8 cellular contexts compared by ENCODE assay signal in the genomic region with DNA sequence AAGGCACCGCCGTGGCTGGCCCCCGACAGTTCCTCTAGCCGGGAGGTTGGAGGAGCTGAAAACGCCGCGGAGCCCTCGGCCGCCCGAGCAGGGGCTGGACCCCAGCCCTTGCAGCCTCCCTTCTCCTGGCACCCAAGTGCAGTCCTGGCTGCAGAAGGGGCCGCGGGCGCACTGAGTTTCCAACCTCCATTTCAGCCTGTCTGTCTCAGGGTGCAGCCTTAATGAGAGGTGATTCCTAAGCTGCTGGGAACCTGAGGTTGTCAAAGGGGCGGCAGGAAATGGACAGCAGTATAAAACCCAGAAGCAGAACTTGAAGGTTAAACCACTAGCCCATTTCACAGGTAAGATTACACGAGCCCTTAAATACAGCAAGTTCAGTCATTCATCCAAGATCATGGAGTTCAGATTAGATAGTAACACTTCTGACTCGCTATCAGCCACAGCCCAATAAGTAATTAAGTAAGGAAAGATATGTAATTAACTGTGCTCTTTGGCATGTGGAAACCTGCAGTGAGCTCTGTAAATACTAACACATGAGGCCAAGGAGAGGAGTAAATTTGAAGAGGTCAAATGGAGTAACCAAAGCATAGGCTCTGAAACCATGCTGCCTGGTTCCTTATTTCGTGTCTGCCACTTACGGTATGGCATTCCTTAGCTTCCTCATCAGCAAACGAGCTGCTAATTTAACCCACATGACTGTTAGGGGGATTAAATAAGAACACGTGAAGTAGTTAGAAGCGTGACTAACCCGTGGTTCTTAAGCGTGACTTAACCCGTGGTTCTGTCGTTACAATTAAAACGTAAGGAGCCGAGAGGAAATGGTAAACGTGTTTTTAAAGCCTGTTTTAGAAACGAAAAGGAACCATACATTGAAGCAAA. TPM values are rescaled to one million over a fixed set of nuclear protein-coding genes. Genes with fewer than 3 reads are reported as not detected.
DNase-seq lines count a peak whose midpoint lies in the region; ATAC-seq and TF ChIP-seq lines count a peak whose summit lies in the region.

No MANE protein-coding gene starts in this region.

- DNase-seq in AG08396 (ENCODE audit: low spot score): peak; percentile 27
- peak; percentile 24 for DNase-seq in HS-5 (ENCODE audit: low read depth)
- peak; percentile 8 for DNase-seq in SK-N-SH
- DNase-seq in breast epithelium (ENCODE audit: low spot score in 2 of 2): no peak
- peak; percentile 52 for DNase-seq in iris pigment epithelial cell (ENCODE audit: low read depth)
- DNase-seq in stimulated activated CD4-positive, alpha-beta T cell treated with anti-CD3 and anti-CD28 coated beads, Interleukin-2, amount 100 ng/mL, for 48 hours: peak; percentile 1 to 22

- intact Hi-C loops in breast epithelium (cut with DNase I; ENCODE audit: low total_unique reads): loop anchor here (5.0 kb wide), 1 partner anchor 142 kb away; no protein-coding TSS in a partner anchor

- peaks cover 24% of the 10 kb centered on the region for H3F3A ChIP-seq in SK-N-SH (replicated peaks; ENCODE audit: insufficient read depth)

- no peaks in the 10 kb centered on the region for H3K27me3 ChIP-seq in SK-N-SH (ENCODE audit: insufficient read depth)
- H3K27me3 ChIP-seq in breast epithelium: no peaks in the 10 kb centered on the region

- 6% methylated on average over 25 of the region's 29 CpGs for WGBS in SK-N-SH (ENCODE audit: low lambda C conversion rate)

- H3K4me3 ChIP-seq in SK-N-SH (ENCODE audit: low read depth in 2 of 2, low read length in 1 of 2): peak overlapping the region; percentile 84 to 88
- peak overlapping the region; percentile 83 to 84 (median 84) for H3K4me3 ChIP-seq in breast epithelium

- H4K20me1 ChIP-seq in SK-N-SH (ENCODE audit: insufficient read depth): no peaks in the 10 kb centered on the region

- CTCF ChIA-PET in SK-N-SH (lab: Yijun Ruan, JAX): interaction anchor here (0.7 to 1.6 kb wide), 6 partner anchors 8 to 348 kb away, joined by 3 to 4 read pairs (median 3); a partner anchor contains a TSS

- peak overlapping the region; percentile 89 for H3K4me2 ChIP-seq in SK-N-SH

- TF ChIP-seq EP300 in SK-N-SH (IDR thresholded peaks at IDR 0.05; ENCODE audit: borderline replicate concordance in 1 of 2, low read depth in 1 of 2, low read length in 1 of 2): no peak

- peak overlapping the region; percentile 70 for H3K9ac ChIP-seq in SK-N-SH

- peaks cover 53% of the 10 kb centered on the region for H3K79me2 ChIP-seq in SK-N-SH (ENCODE audit: insufficient read depth)

- TF ChIP-seq CTCF in SK-N-SH (IDR thresholded peaks at IDR 0.05) (no peak), breast epithelium (IDR thresholded peaks at IDR 0.05) (no peak)

- peak overlapping the region; percentile 88 to 95 for H3K27ac ChIP-seq in SK-N-SH (ENCODE audit: low read depth in 2 of 2, low read length in 1 of 2)
- H3K27ac ChIP-seq in breast epithelium: peak overlapping the region; percentile 97 to 98

- H2AFZ ChIP-seq in SK-N-SH (ENCODE audit: low read depth): peak overlapping the region; percentile 85

- no peaks in the 10 kb centered on the region for H3K9me2 ChIP-seq in SK-N-SH

- ATAC-seq in GM18502 (IDR thresholded peaks at IDR 0.05; ENCODE audit: poor library complexity, unreplicated experiment) (peak; percentile 4), HG02884 (IDR thresholded peaks at IDR 0.05; ENCODE audit: unreplicated experiment) (no peak)

- H3K9me3 ChIP-seq in SK-N-SH: no peaks in the 10 kb centered on the region
- H3K9me3 ChIP-seq in breast epithelium: no peaks in the 10 kb centered on the region

- no peak for TF ChIP-seq POLR2A in breast epithelium (IDR thresholded peaks at IDR 0.05)

- H3K36me3 ChIP-seq in SK-N-SH (replicated peaks in 1 of 2; ENCODE audit: control insufficient read depth in 1 of 2, insufficient read depth in 2 of 2, low read length in 1 of 2): no peaks in the 10 kb centered on the region
- no peaks in the 10 kb centered on the region for H3K36me3 ChIP-seq in breast epithelium

- POLR2A ChIA-PET in SK-N-SH (lab: Yijun Ruan, JAX): interaction anchor here (0.6 to 2.1 kb wide), 10 partner anchors 16 to 246 kb away, joined by 3 to 14 read pairs (median 3); a partner anchor contains a TSS

- no peak for TF ChIP-seq RAD21 in SK-N-SH (IDR thresholded peaks at IDR 0.05; ENCODE audit: low read length)

- H3K4me1 ChIP-seq in SK-N-SH (ENCODE audit: control insufficient read depth in 1 of 2, insufficient read depth in 2 of 2, low read depth in 1 of 2, low read length in 1 of 2) (peaks cover 0 to 3% of the 10 kb centered on the region in 2 experiments; a peak in 2 of 4 replicates), breast epithelium (peaks cover 0 to 7% of the 10 kb centered on the region in 2 donors)

TF ChIP-seq in SK-N-SH, 30 proteins besides CTCF, POLR2A, EP300 and RAD21:
- TF ChIP-seq, protein P1, sequence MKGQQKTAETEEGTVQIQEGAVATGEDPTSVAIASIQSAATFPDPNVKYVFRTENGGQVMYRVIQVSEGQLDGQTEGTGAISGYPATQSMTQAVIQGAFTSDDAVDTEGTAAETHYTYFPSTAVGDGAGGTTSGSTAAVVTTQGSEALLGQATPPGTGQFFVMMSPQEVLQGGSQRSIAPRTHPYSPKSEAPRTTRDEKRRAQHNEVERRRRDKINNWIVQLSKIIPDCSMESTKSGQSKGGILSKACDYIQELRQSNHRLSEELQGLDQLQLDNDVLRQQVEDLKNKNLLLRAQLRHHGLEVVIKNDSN (IDR thresholded peaks at IDR 0.05; ENCODE audit: borderline replicate concordance, low read depth): no peak
- TF ChIP-seq, protein P2, sequence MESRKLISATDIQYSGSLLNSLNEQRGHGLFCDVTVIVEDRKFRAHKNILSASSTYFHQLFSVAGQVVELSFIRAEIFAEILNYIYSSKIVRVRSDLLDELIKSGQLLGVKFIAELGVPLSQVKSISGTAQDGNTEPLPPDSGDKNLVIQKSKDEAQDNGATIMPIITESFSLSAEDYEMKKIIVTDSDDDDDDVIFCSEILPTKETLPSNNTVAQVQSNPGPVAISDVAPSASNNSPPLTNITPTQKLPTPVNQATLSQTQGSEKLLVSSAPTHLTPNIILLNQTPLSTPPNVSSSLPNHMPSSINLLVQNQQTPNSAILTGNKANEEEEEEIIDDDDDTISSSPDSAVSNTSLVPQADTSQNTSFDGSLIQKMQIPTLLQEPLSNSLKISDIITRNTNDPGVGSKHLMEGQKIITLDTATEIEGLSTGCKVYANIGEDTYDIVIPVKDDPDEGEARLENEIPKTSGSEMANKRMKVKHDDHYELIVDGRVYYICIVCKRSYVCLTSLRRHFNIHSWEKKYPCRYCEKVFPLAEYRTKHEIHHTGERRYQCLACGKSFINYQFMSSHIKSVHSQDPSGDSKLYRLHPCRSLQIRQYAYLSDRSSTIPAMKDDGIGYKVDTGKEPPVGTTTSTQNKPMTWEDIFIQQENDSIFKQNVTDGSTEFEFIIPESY (IDR thresholded peaks at IDR 0.05; ENCODE audit: borderline replicate concordance, low read depth): no peak
- TF ChIP-seq, protein P3, sequence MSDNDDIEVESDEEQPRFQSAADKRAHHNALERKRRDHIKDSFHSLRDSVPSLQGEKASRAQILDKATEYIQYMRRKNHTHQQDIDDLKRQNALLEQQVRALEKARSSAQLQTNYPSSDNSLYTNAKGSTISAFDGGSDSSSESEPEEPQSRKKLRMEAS (IDR thresholded peaks at IDR 0.05; ENCODE audit: low read depth): 0 out of 2 replicates have a peak, but pooled peaks have one; percentile 20
- TF ChIP-seq RCOR1 (IDR thresholded peaks at IDR 0.05; ENCODE audit: low read length) (no peak), POLR2AphosphoS5 (IDR thresholded peaks at IDR 0.05; ENCODE audit: low read depth, low read length) (no peak), TCF12 (IDR thresholded peaks at IDR 0.05) (peak; percentile 21; the same call in 1 of the 2 replicates), MXI1 (IDR thresholded peaks at IDR 0.05; ENCODE audit: low read depth, low read length) (peak; percentile 65; the same call in 1 of the 2 replicates), JUND (IDR thresholded peaks at IDR 0.05) (no peak)
- TF ChIP-seq, protein P4, sequence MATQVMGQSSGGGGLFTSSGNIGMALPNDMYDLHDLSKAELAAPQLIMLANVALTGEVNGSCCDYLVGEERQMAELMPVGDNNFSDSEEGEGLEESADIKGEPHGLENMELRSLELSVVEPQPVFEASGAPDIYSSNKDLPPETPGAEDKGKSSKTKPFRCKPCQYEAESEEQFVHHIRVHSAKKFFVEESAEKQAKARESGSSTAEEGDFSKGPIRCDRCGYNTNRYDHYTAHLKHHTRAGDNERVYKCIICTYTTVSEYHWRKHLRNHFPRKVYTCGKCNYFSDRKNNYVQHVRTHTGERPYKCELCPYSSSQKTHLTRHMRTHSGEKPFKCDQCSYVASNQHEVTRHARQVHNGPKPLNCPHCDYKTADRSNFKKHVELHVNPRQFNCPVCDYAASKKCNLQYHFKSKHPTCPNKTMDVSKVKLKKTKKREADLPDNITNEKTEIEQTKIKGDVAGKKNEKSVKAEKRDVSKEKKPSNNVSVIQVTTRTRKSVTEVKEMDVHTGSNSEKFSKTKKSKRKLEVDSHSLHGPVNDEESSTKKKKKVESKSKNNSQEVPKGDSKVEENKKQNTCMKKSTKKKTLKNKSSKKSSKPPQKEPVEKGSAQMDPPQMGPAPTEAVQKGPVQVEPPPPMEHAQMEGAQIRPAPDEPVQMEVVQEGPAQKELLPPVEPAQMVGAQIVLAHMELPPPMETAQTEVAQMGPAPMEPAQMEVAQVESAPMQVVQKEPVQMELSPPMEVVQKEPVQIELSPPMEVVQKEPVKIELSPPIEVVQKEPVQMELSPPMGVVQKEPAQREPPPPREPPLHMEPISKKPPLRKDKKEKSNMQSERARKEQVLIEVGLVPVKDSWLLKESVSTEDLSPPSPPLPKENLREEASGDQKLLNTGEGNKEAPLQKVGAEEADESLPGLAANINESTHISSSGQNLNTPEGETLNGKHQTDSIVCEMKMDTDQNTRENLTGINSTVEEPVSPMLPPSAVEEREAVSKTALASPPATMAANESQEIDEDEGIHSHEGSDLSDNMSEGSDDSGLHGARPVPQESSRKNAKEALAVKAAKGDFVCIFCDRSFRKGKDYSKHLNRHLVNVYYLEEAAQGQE (IDR thresholded peaks at IDR 0.05; ENCODE audit: low read depth, low read length): 0 out of 2 replicates have a peak, but pooled peaks have one; percentile 0

RNA-seq across cellular contexts. Expression of a gene that starts 0.7 kb away (rescaled TPM):
- polyA plus RNA-seq in SK-N-SH (2012; rRNA removed): 1.9 and 2.4 TPM in 2 replicates
- 2.7 and 3.0 TPM in 2 replicates for polyA plus RNA-seq in SK-N-SH (2012; cell fraction: cytosol; rRNA removed)
- 2.2 and 4.2 TPM in 2 replicates for polyA plus RNA-seq in SK-N-SH (2012; cell fraction: nucleus; rRNA removed)
- 10 to 100 TPM in 2 of 3 donors, 1 to 10 TPM in 1; 9.9 to 17.0 (median 12.8) TPM for total RNA-seq in breast epithelium

RNA-seq across cellular contexts. Expression of a gene that starts 0.9 kb away (rescaled TPM):
- polyA plus RNA-seq in SK-N-SH (2012; rRNA removed): 2.6 and 3.3 TPM in 2 replicates
- polyA plus RNA-seq in SK-N-SH (2012; cell fraction: cytosol; rRNA removed): 3.4 and 3.5 TPM in 2 replicates
- polyA plus RNA-seq in SK-N-SH (2012; cell fraction: nucleus; rRNA removed): 2.1 and 2.5 TPM in 2 replicates
- total RNA-seq in breast epithelium: 10 to 100 TPM; 40.0 to 92.1 (median 44.8) TPM

RNA-seq across cellular contexts. Expression of a gene that starts 51.0 kb away (rescaled TPM):
- polyA plus RNA-seq in SK-N-SH (2012; rRNA removed): 3.0 and 3.4 TPM in 2 replicates
- polyA plus RNA-seq in SK-N-SH (2012; cell fraction: cytosol; rRNA removed): 2.2 and 2.3 TPM in 2 replicates
- polyA plus RNA-seq in SK-N-SH (2012; cell fraction: nucleus; rRNA removed): 8.3 and 12.6 TPM in 2 replicates
- total RNA-seq in breast epithelium: 10 to 100 TPM; 33.8 to 56.5 (median 52.1) TPM

Comparison
In these comparisons a context has a peak if more than half of its experiments do, and no peak if none do; other contexts are left out.
1. DNase-seq: peak in AG08396 (single experiment), HS-5 (single experiment), SK-N-SH (single experiment), iris pigment epithelial cell (single experiment) and stimulated activated CD4-positive, alpha-beta T cell treated with anti-CD3 and anti-CD28 coated beads, Interleukin-2, amount 100 ng/mL, for 48 hours (2 of 2); none in breast epithelium (0 of 2).